ENCODE assay signal across 1 cellular context in the genomic region with DNA sequence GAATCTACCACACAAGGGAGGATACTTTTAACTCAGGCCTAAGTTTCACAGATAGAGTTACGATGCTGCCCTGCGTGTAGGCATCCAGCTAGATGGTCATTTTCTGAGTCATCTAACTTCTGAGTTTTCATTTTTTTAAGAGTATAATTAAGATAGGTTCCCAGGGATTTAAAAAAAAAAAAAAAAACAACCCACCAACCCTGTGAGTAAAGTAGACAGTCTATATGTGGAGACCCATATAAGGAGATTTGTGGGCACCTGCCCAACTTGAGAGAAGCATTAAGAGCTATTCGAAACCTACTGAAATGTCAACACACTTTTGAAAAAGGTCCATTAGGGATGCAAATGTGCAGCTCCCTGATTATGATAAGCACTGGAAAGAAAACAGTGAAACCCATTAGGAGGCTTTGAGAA.
TF ChIP-seq lines count a peak whose summit lies in the region.

No MANE protein-coding gene starts in this region.

TF ChIP-seq in HEK293, 187 proteins besides CTCF, POLR2A, EP300 and RAD21 (continued from another document and continues in another):
- TF ChIP-seq ZSCAN5A (tag by site-specific recombination; IDR thresholded peaks at IDR 0.05) = no peak
- no peak for TF ChIP-seq ZNF621 (tag by site-specific recombination; IDR thresholded peaks at IDR 0.05)
- TF ChIP-seq, protein P1, sequence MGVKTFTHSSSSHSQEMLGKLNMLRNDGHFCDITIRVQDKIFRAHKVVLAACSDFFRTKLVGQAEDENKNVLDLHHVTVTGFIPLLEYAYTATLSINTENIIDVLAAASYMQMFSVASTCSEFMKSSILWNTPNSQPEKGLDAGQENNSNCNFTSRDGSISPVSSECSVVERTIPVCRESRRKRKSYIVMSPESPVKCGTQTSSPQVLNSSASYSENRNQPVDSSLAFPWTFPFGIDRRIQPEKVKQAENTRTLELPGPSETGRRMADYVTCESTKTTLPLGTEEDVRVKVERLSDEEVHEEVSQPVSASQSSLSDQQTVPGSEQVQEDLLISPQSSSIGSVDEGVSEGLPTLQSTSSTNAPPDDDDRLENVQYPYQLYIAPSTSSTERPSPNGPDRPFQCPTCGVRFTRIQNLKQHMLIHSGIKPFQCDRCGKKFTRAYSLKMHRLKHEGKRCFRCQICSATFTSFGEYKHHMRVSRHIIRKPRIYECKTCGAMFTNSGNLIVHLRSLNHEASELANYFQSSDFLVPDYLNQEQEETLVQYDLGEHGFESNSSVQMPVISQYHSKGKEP (tag by site-specific recombination; IDR thresholded peaks at IDR 0.05) = peak; percentile 97
- no peak for TF ChIP-seq SP2 (tag by site-specific recombination; IDR thresholded peaks at IDR 0.05)
- TF ChIP-seq MZF1 (tag by site-specific recombination; IDR thresholded peaks at IDR 0.05; ENCODE audit: borderline replicate concordance) = peak; percentile 89; the same call in 1 of the 2 replicates
- no peak for TF ChIP-seq EGR2 (tag by site-specific recombination; IDR thresholded peaks at IDR 0.05; ENCODE audit: low read depth)
- TF ChIP-seq, protein P2, sequence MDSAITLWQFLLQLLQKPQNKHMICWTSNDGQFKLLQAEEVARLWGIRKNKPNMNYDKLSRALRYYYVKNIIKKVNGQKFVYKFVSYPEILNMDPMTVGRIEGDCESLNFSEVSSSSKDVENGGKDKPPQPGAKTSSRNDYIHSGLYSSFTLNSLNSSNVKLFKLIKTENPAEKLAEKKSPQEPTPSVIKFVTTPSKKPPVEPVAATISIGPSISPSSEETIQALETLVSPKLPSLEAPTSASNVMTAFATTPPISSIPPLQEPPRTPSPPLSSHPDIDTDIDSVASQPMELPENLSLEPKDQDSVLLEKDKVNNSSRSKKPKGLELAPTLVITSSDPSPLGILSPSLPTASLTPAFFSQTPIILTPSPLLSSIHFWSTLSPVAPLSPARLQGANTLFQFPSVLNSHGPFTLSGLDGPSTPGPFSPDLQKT (IDR thresholded peaks at IDR 0.05; ENCODE audit: borderline replicate concordance, low read depth, low read length) = no peak
- TF ChIP-seq ZFP41 (tag by site-specific recombination; IDR thresholded peaks at IDR 0.05; ENCODE audit: borderline replicate concordance) = no peak
- TF ChIP-seq ZNF132 (tag by site-specific recombination; IDR thresholded peaks at IDR 0.05; ENCODE audit: borderline replicate concordance) = no peak
- no peak for TF ChIP-seq ZBTB48 (tag by site-specific recombination; IDR thresholded peaks at IDR 0.05)
- no peak for TF ChIP-seq ZNF529 (tag by site-specific recombination; IDR thresholded peaks at IDR 0.05; ENCODE audit: insufficient replicate concordance)
- TF ChIP-seq REST (tag by site-specific recombination; IDR thresholded peaks at IDR 0.05) = no peak
- no peak for TF ChIP-seq ZNF76 (tag by site-specific recombination; IDR thresholded peaks at IDR 0.05; ENCODE audit: borderline replicate concordance, low read depth)
- TF ChIP-seq ZBTB20 (tag by site-specific recombination; IDR thresholded peaks at IDR 0.05) = no peak
- no peak for TF ChIP-seq ZNF18 (tag by site-specific recombination; IDR thresholded peaks at IDR 0.05)
- TF ChIP-seq ZNF488 (tag by site-specific recombination; IDR thresholded peaks at IDR 0.05) = no peak
- TF ChIP-seq WT1 (tag by site-specific recombination; IDR thresholded peaks at IDR 0.05) = peak; percentile 88
- TF ChIP-seq ZNF398 (tag by site-specific recombination; IDR thresholded peaks at IDR 0.05) = no peak
- TF ChIP-seq ZNF239 (tag by site-specific recombination; IDR thresholded peaks at IDR 0.05) = no peak
- TF ChIP-seq ZNF169 (tag by site-specific recombination; IDR thresholded peaks at IDR 0.05) = no peak
- no peak for TF ChIP-seq ZIC2 (tag by site-specific recombination; IDR thresholded peaks at IDR 0.05)
- no peak for TF ChIP-seq ZNF223 (tag by site-specific recombination; IDR thresholded peaks at IDR 0.05)
- no peak for TF ChIP-seq ZSCAN4 (tag by site-specific recombination; IDR thresholded peaks at IDR 0.05)
- TF ChIP-seq ZNF704 (tag by site-specific recombination; IDR thresholded peaks at IDR 0.05) = no peak
- no peak for TF ChIP-seq ZNF777 (tag by site-specific recombination; IDR thresholded peaks at IDR 0.05; ENCODE audit: borderline replicate concordance)
- TF ChIP-seq ZNF660 (tag by site-specific recombination; IDR thresholded peaks at IDR 0.05) = no peak
- TF ChIP-seq YY1 (tag by site-specific recombination; IDR thresholded peaks at IDR 0.05) = no peak
- TF ChIP-seq ZNF354C (tag by site-specific recombination; IDR thresholded peaks at IDR 0.05; ENCODE audit: borderline replicate concordance, low read depth) = no peak
- TF ChIP-seq ZNF843 (tag by site-specific recombination; IDR thresholded peaks at IDR 0.05) = peak; percentile 65
- no peak for TF ChIP-seq GLI2 (tag by site-specific recombination; IDR thresholded peaks at IDR 0.05; ENCODE audit: borderline replicate concordance, low read depth)
- TF ChIP-seq ZEB2 (tag by site-specific recombination; IDR thresholded peaks at IDR 0.05) = no peak
- no peak for TF ChIP-seq ZNF48 (tag by site-specific recombination; IDR thresholded peaks at IDR 0.05)
- TF ChIP-seq, protein P3, sequence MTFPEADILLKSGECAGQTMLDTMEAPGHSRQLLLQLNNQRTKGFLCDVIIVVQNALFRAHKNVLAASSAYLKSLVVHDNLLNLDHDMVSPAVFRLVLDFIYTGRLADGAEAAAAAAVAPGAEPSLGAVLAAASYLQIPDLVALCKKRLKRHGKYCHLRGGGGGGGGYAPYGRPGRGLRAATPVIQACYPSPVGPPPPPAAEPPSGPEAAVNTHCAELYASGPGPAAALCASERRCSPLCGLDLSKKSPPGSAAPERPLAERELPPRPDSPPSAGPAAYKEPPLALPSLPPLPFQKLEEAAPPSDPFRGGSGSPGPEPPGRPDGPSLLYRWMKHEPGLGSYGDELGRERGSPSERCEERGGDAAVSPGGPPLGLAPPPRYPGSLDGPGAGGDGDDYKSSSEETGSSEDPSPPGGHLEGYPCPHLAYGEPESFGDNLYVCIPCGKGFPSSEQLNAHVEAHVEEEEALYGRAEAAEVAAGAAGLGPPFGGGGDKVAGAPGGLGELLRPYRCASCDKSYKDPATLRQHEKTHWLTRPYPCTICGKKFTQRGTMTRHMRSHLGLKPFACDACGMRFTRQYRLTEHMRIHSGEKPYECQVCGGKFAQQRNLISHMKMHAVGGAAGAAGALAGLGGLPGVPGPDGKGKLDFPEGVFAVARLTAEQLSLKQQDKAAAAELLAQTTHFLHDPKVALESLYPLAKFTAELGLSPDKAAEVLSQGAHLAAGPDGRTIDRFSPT (tag by site-specific recombination; IDR thresholded peaks at IDR 0.05) = no peak
- no peak for TF ChIP-seq KLF16 (tag by site-specific recombination; IDR thresholded peaks at IDR 0.05)
- no peak for TF ChIP-seq ZNF426 (tag by site-specific recombination; IDR thresholded peaks at IDR 0.05)
- no peak for TF ChIP-seq ZNF114 (tag by site-specific recombination; IDR thresholded peaks at IDR 0.05)
- TF ChIP-seq BCL11B (tag by site-specific recombination; IDR thresholded peaks at IDR 0.05; ENCODE audit: low read depth) = no peak
- no peak for TF ChIP-seq ZNF311 (tag by site-specific recombination; IDR thresholded peaks at IDR 0.05; ENCODE audit: borderline replicate concordance)
- TF ChIP-seq ZNF157 (tag by site-specific recombination; IDR thresholded peaks at IDR 0.05) = no peak
- TF ChIP-seq, protein P4, sequence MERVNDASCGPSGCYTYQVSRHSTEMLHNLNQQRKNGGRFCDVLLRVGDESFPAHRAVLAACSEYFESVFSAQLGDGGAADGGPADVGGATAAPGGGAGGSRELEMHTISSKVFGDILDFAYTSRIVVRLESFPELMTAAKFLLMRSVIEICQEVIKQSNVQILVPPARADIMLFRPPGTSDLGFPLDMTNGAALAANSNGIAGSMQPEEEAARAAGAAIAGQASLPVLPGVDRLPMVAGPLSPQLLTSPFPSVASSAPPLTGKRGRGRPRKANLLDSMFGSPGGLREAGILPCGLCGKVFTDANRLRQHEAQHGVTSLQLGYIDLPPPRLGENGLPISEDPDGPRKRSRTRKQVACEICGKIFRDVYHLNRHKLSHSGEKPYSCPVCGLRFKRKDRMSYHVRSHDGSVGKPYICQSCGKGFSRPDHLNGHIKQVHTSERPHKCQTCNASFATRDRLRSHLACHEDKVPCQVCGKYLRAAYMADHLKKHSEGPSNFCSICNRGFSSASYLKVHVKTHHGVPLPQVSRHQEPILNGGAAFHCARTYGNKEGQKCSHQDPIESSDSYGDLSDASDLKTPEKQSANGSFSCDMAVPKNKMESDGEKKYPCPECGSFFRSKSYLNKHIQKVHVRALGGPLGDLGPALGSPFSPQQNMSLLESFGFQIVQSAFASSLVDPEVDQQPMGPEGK (tag by site-specific recombination; IDR thresholded peaks at IDR 0.05) = no peak
- no peak for TF ChIP-seq ZNF837 (tag by site-specific recombination; IDR thresholded peaks at IDR 0.05)
